17 cellular contexts compared by ENCODE assay signal in genomic region chr11:11965656-11966353, GRCh38. TPM values are rescaled to one million over a fixed set of nuclear protein-coding genes. Genes with fewer than 3 reads are reported as not detected.
"Had no signal": no experiment of that assay in that cellular context is flagged by ENCODE, and none has a peak within 500 bp of the region (broad histone marks: within the 10 kb centered on the region; RNA-seq: fewer than 3 reads in every experiment).

No MANE protein-coding gene starts in this region.

- H3K27ac ChIP-seq: colonic mucosa, gastrocnemius medialis, hepatocyte, upper lobe of right lung had no signal

- H3K9me3 Mint-ChIP-seq: activated naive CD8-positive, alpha-beta T cell treated with anti-CD3 and anti-CD28 coated beads, Interleukin-2, amount 50 U/mL, for 24 hours; activated T-helper 1 cell treated with anti-CD3 and anti-CD28 coated beads, Interleukin-12 subunit alpha, Interleukin-12 subunit beta, Interleukin-2, Interleukin-4 antibody, amounts not matched to agents 30 ng/mL and 10 ng/mL and 1 ng/mL, durations not matched to agents 14 hours and 24 hours and 36 hours; naive B cell; stimulated activated naive CD8-positive, alpha-beta T cell treated with anti-CD3 and anti-CD28 coated beads, Interleukin-15, Interleukin-2, amounts not matched to agents 100 ng/mL and 50 ng/mL, for 24 hours had no signal

- H3K36me3 ChIP-seq: colonic mucosa, gastrocnemius medialis, upper lobe of right lung had no signal

- DNase-seq: activated CD4-positive, alpha-beta T cell treated with anti-CD3 and anti-CD28 coated beads, Interleukin-2, amount 50 U/mL, for 4 hours; activated naive CD4-positive, alpha-beta T cell treated with Interleukin-2 at 50 U/mL for 16 hours; activated naive CD8-positive, alpha-beta T cell treated with anti-CD3 and anti-CD28 coated beads, Interleukin-2, amount 50 U/mL, for 24 hours; colonic mucosa; effector CD8-positive, alpha-beta T cell; gastrocnemius medialis; kidney glomerular epithelial cell; naive B cell; stimulated activated CD4-positive, alpha-beta T cell treated with anti-CD3 and anti-CD28 coated beads, Interleukin-12 subunit alpha, Interleukin-12 subunit beta, amount 100 ng/mL, for 4 hours; stimulated activated CD4-positive, alpha-beta T cell treated with anti-CD3 and anti-CD28 coated beads, Interleukin-2, amount 100 ng/mL, for 48 hours; T-helper 2 cell; upper lobe of right lung had no signal

- H3K4me3 ChIP-seq: ascending aorta, colonic mucosa, gastrocnemius medialis, hepatocyte, lung, upper lobe of right lung had no signal

- H3K4me3 Mint-ChIP-seq: activated naive CD8-positive, alpha-beta T cell treated with anti-CD3 and anti-CD28 coated beads, Interleukin-2, amount 50 U/mL, for 24 hours; activated T-helper 1 cell treated with anti-CD3 and anti-CD28 coated beads, Interleukin-12 subunit alpha, Interleukin-12 subunit beta, Interleukin-2, Interleukin-4 antibody, amounts not matched to agents 30 ng/mL and 10 ng/mL and 1 ng/mL, durations not matched to agents 14 hours and 24 hours and 36 hours; stimulated activated naive CD8-positive, alpha-beta T cell treated with anti-CD3 and anti-CD28 coated beads, Interleukin-15, Interleukin-2, amounts not matched to agents 100 ng/mL and 50 ng/mL, for 24 hours had no signal

- H3K27ac Mint-ChIP-seq: activated naive CD8-positive, alpha-beta T cell treated with anti-CD3 and anti-CD28 coated beads, Interleukin-2, amount 50 U/mL, for 24 hours; activated T-helper 1 cell treated with anti-CD3 and anti-CD28 coated beads, Interleukin-12 subunit alpha, Interleukin-12 subunit beta, Interleukin-2, Interleukin-4 antibody, amounts not matched to agents 30 ng/mL and 10 ng/mL and 1 ng/mL, durations not matched to agents 14 hours and 24 hours and 36 hours; stimulated activated naive CD8-positive, alpha-beta T cell treated with anti-CD3 and anti-CD28 coated beads, Interleukin-15, Interleukin-2, amounts not matched to agents 100 ng/mL and 50 ng/mL, for 24 hours had no signal

- H3K36me3 Mint-ChIP-seq: naive B cell had no signal

- H3K9me3 ChIP-seq: ascending aorta, colonic mucosa, gastrocnemius medialis, upper lobe of right lung had no signal

- H3K27me3 Mint-ChIP-seq: activated naive CD8-positive, alpha-beta T cell treated with anti-CD3 and anti-CD28 coated beads, Interleukin-2, amount 50 U/mL, for 24 hours; stimulated activated naive CD8-positive, alpha-beta T cell treated with anti-CD3 and anti-CD28 coated beads, Interleukin-15, Interleukin-2, amounts not matched to agents 100 ng/mL and 50 ng/mL, for 24 hours had no signal

- H3K27me3 ChIP-seq: ascending aorta, colonic mucosa, gastrocnemius medialis, hepatocyte, upper lobe of right lung had no signal

- H3K4me1 ChIP-seq: colonic mucosa, gastrocnemius medialis, upper lobe of right lung had no signal

RNA-seq across cellular contexts. Expression of gene DKK3, which starts 42.6 kb away (rescaled TPM):
- total RNA-seq: activated T-helper 1 cell treated with anti-CD3 and anti-CD28 coated beads, Interleukin-12 subunit alpha, Interleukin-12 subunit beta, Interleukin-2, Interleukin-4 antibody, amounts not matched to agents 30 ng/mL and 10 ng/mL and 1 ng/mL, durations not matched to agents 14 hours and 24 hours and 36 hours had no signal
